Comparison of ENCODE assay signal across 8 cellular contexts in genomic region chr17:55005520-55005919, GRCh38. TPM values are rescaled to one million over a fixed set of nuclear protein-coding genes. Genes with fewer than 3 reads are reported as not detected.
DNase-seq lines count a peak whose midpoint lies in the region; ATAC-seq and TF ChIP-seq lines count a peak whose summit lies in the region.

No MANE protein-coding gene starts in this region.

- intact Hi-C loops in ascending aorta (cut with DNase I): no loop called here

- H3K27ac ChIP-seq in ascending aorta: no peak overlapping the region

- ATAC-seq in GM18870 (IDR thresholded peaks at IDR 0.05; ENCODE audit: unreplicated experiment): peak; percentile 68
- ATAC-seq in GM21528 (IDR thresholded peaks at IDR 0.05; ENCODE audit: low FRiP score, unreplicated experiment): no peak

- H3K4me1 ChIP-seq in ascending aorta: no peaks in the 10 kb centered on the region

- TF ChIP-seq CTCF in AG10803 (conservative IDR thresholded peaks at IDR 0.05; ENCODE audit: low read length): peak; percentile 45
- TF ChIP-seq CTCF in fibroblast of mammary gland (conservative IDR thresholded peaks at IDR 0.05; ENCODE audit: control insufficient read depth, insufficient read depth, low read depth, low read length): peak; percentile 46
- TF ChIP-seq CTCF in ascending aorta (IDR thresholded peaks at IDR 0.05): peak in 1 of 3 experiments; percentile 14

- H3K27me3 ChIP-seq in ascending aorta: no peaks in the 10 kb centered on the region

- no peak overlapping the region for H3K4me3 ChIP-seq in AG10803 (ENCODE audit: low read length)
- no peak overlapping the region for H3K4me3 ChIP-seq in fibroblast of mammary gland (ENCODE audit: control insufficient read depth, low read depth, low read length)
- H3K4me3 ChIP-seq in ascending aorta: no peak overlapping the region

- H3K36me3 ChIP-seq in ascending aorta: peaks cover 2 to 6% of the 10 kb centered on the region in 2 donors

- DNase-seq in AG10803 (ENCODE audit: low read depth) (peak; percentile 8), NCI-H82 treated with DMSO at 0.1 percent for 48 hours (lab: John Stamatoyannopoulos, UW; ENCODE audit: unreplicated experiment) (peak; percentile 14), fibroblast of mammary gland (ENCODE audit: low read depth) (peak; percentile 32), ascending aorta (ENCODE audit: low spot score in 2 of 2) (no peak), NCI-H187 treated with DMSO at 0.1 percent for 48 hours (lab: John Stamatoyannopoulos, UW) (no peak)
- DNase-seq in activated T-cell treated with anti-CD3 and anti-CD28 coated beads, Interleukin-2, amount 50 U/mL, for 48 hours: no peak

- no peaks in the 10 kb centered on the region for H3K9me3 ChIP-seq in ascending aorta

RNA-seq across cellular contexts. Expression of gene STXBP4, which starts 37.0 kb away (rescaled TPM):
- 4.9 TPM for total RNA-seq in ascending aorta

RNA-seq across cellular contexts. Expression of gene COX11, which starts 37.1 kb away (rescaled TPM):
- 19.6 TPM for total RNA-seq in ascending aorta

Comparison
In these comparisons a context has a peak if more than half of its experiments do, and no peak if none do; other contexts are left out.
1. DNase-seq: peak in AG10803 (single experiment), NCI-H82 treated with DMSO at 0.1 percent for 48 hours (single experiment) and fibroblast of mammary gland (single experiment); none in ascending aorta (0 of 2), NCI-H187 treated with DMSO at 0.1 percent for 48 hours (single experiment) and activated T-cell treated with anti-CD3 and anti-CD28 coated beads, Interleukin-2, amount 50 U/mL, for 48 hours (0 of 2).